ENCODE assay signal across 12 cellular contexts in genomic region chr14:100824156-100824555, GRCh38. TPM values are rescaled to one million over a fixed set of nuclear protein-coding genes. Genes with fewer than 3 reads are reported as not detected.
DNase-seq lines count a peak whose midpoint lies in the region; TF ChIP-seq lines count a peak whose summit lies in the region.
"Had no signal": no experiment of that assay in that cellular context is flagged by ENCODE, and none has a peak within 500 bp of the region (broad histone marks: within the 10 kb centered on the region; RNA-seq: fewer than 3 reads in every experiment).

No MANE protein-coding gene starts in this region.

- H3K4me1 ChIP-seq in sigmoid colon: peaks cover 0 to 8% (median 0%) of the 10 kb centered on the region in 4 donors

- H3K27me3 ChIP-seq in H7 (ENCODE audit: control insufficient read depth, insufficient read depth, low read length) (no peaks in the 10 kb centered on the region), sigmoid colon (peaks cover 0 to 52% (median 39%) of the 10 kb centered on the region in 3 donors)

- no peak for TF ChIP-seq EP300 in sigmoid colon (IDR thresholded peaks at IDR 0.05)

- peaks cover 5% of the 10 kb centered on the region for H3K9me3 Mint-ChIP-seq in activated T-helper 2 cell treated with anti-CD3 and anti-CD28 coated beads, Interferon-gamma antibody, Interleukin-2, Interleukin-4, amounts not matched to agents 10 μg/mL and 5 μg/mL and 100 μg/mL, durations not matched to agents 14 hours and 24 hours and 36 hours

- no peak overlapping the region for H3K27ac ChIP-seq in sigmoid colon

- no peaks in the 10 kb centered on the region for H3K36me3 Mint-ChIP-seq in activated T-helper 2 cell treated with anti-CD3 and anti-CD28 coated beads, Interferon-gamma antibody, Interleukin-2, Interleukin-4, amounts not matched to agents 10 μg/mL and 5 μg/mL and 100 μg/mL, durations not matched to agents 14 hours and 24 hours and 36 hours (ENCODE audit: low read depth)

- WGBS in sigmoid colon, 2 donors: 58 to 82% methylated on average over 30 of the region's 30 CpGs

- intact Hi-C loops in sigmoid colon (cut with DNase I): no loop called here
- intact Hi-C loops in activated T-helper 2 cell treated with anti-CD3 and anti-CD28 coated beads, Interferon-gamma antibody, Interleukin-2, Interleukin-4, amounts not matched to agents 10 μg/mL and 5 μg/mL and 100 μg/mL, durations not matched to agents 14 hours and 24 hours and 36 hours (cut with micrococcal nuclease): no loop called here

- TF ChIP-seq CTCF in choroid plexus epithelial cell (conservative IDR thresholded peaks at IDR 0.05; ENCODE audit: low read depth, low read length) (no peak), sigmoid colon (IDR thresholded peaks at IDR 0.05) (no peak)

- H3K4me3 ChIP-seq in H7 (ENCODE audit: insufficient read depth, low read depth, low read length): no peak overlapping the region
- H3K4me3 ChIP-seq in choroid plexus epithelial cell (ENCODE audit: low read depth, low read length): no peak overlapping the region
- no peak overlapping the region for H3K4me3 ChIP-seq in sigmoid colon
- H3K4me3 ChIP-seq: stomach had no signal

- DNase-seq in H7 (peak; percentile 94), choroid plexus epithelial cell (ENCODE audit: low read depth) (peak; percentile 81), iPS-NIHi11 (ENCODE audit: low spot score) (peak; percentile 84), sigmoid colon (peak; percentile 77), SKM-1 (lab: John Stamatoyannopoulos, UW; ENCODE audit: unreplicated experiment) (no peak), kidney tubule cell (ENCODE audit: low spot score) (no peak), DMS79 (lab: John Stamatoyannopoulos, UW) (no peak)
- no peak for DNase-seq in activated T-helper 2 cell treated with anti-CD3 and anti-CD28 coated beads, Interferon-gamma antibody, Interleukin-2, Interleukin-4, amounts not matched to agents 10 μg/mL and 5 μg/mL and 100 μg/mL, durations not matched to agents 14 hours and 24 hours and 36 hours (ENCODE audit: low spot score)
- DNase-seq: activated naive CD4-positive, alpha-beta T cell; DMS153; NCI-H1092 treated with DMSO at 0.1 percent for 48 hours; stomach had no signal

- H3K36me3 ChIP-seq in H7 (replicated peaks; ENCODE audit: control insufficient read depth, insufficient read depth, low read length) (no peaks in the 10 kb centered on the region), sigmoid colon (no peaks in the 10 kb centered on the region)
- H3K36me3 ChIP-seq: stomach had no signal

- H3K27me3 Mint-ChIP-seq in activated T-helper 2 cell treated with anti-CD3 and anti-CD28 coated beads, Interferon-gamma antibody, Interleukin-2, Interleukin-4, amounts not matched to agents 10 μg/mL and 5 μg/mL and 100 μg/mL, durations not matched to agents 14 hours and 24 hours and 36 hours (ENCODE audit: low read depth): peaks cover 27% of the 10 kb centered on the region

- H3K9me3 ChIP-seq in sigmoid colon: peaks cover 0 to 6% (median 6%) of the 10 kb centered on the region in 4 donors

- H3K4me1 Mint-ChIP-seq in activated T-helper 2 cell treated with anti-CD3 and anti-CD28 coated beads, Interferon-gamma antibody, Interleukin-2, Interleukin-4, amounts not matched to agents 10 μg/mL and 5 μg/mL and 100 μg/mL, durations not matched to agents 14 hours and 24 hours and 36 hours (ENCODE audit: low read depth): no peaks in the 10 kb centered on the region

- TF ChIP-seq POLR2A in sigmoid colon (IDR thresholded peaks at IDR 0.05): no peak

- no peak overlapping the region for H3K27ac Mint-ChIP-seq in activated T-helper 2 cell treated with anti-CD3 and anti-CD28 coated beads, Interferon-gamma antibody, Interleukin-2, Interleukin-4, amounts not matched to agents 10 μg/mL and 5 μg/mL and 100 μg/mL, durations not matched to agents 14 hours and 24 hours and 36 hours

- no peak overlapping the region for H3K4me3 Mint-ChIP-seq in activated T-helper 2 cell treated with anti-CD3 and anti-CD28 coated beads, Interferon-gamma antibody, Interleukin-2, Interleukin-4, amounts not matched to agents 10 μg/mL and 5 μg/mL and 100 μg/mL, durations not matched to agents 14 hours and 24 hours and 36 hours (ENCODE audit: low read depth)

RNA-seq across cellular contexts. Expression of gene MEG3, which starts 1.8 kb away (rescaled TPM):
- 0.04 and 0.31 TPM in 2 replicates for total RNA-seq in H7 (2014; rRNA removed; shearing (Covaris generic))
- 100 to 1,000 TPM in 1 of 4 donors, 10 to 100 TPM in 3; 28.0 to 168 (median 36.6) TPM for total RNA-seq in sigmoid colon
- 10 to 100 TPM in 1 of 3 donors, 1 to 10 TPM in 2; 3.5 to 18.0 (median 7.8) TPM for polyA plus RNA-seq in sigmoid colon
- total RNA-seq in activated T-helper 2 cell treated with anti-CD3 and anti-CD28 coated beads, Interferon-gamma antibody, Interleukin-2, Interleukin-4, amounts not matched to agents 10 μg/mL and 5 μg/mL and 100 μg/mL, durations not matched to agents 14 hours and 24 hours and 36 hours: not detected in 2 replicates

Comparison
In these comparisons a context has a peak if more than half of its experiments do, and no peak if none do; other contexts are left out.
1. DNase-seq: peak in H7 (single experiment), choroid plexus epithelial cell (single experiment), iPS-NIHi11 (single experiment) and sigmoid colon (single experiment); none in SKM-1 (single experiment), activated T-helper 2 cell treated with anti-CD3 and anti-CD28 coated beads, Interferon-gamma antibody, Interleukin-2, Interleukin-4, amounts not matched to agents 10 μg/mL and 5 μg/mL and 100 μg/mL, durations not matched to agents 14 hours and 24 hours and 36 hours (single experiment), kidney tubule cell (single experiment) and DMS79 (single experiment).
2. RNA of gene MEG3, which starts 1.8 kb away (total RNA-seq): 28.0 to 168 TPM in sigmoid colon; 0.04 to 0.31 TPM in H7 and not detected in activated T-helper 2 cell treated with anti-CD3 and anti-CD28 coated beads, Interferon-gamma antibody, Interleukin-2, Interleukin-4, amounts not matched to agents 10 μg/mL and 5 μg/mL and 100 μg/mL, durations not matched to agents 14 hours and 24 hours and 36 hours; every median in the first group is over 10 times any median in the second.